In genomic region chr9:129343119-129343696, GRCh38 we compare ENCODE assay signal across 3 cellular contexts.
TF ChIP-seq lines count a peak whose summit lies in the region.

No MANE protein-coding gene starts in this region.

TF ChIP-seq in IMR-90, 13 proteins besides CTCF, POLR2A, EP300 and RAD21:
- TF ChIP-seq NFE2L2 (IDR thresholded peaks at IDR 0.05; ENCODE audit: low read depth, low read length) (no peak), CEBPB (IDR thresholded peaks at IDR 0.05; ENCODE audit: low read depth, low read length) (no peak), ELK1 (IDR thresholded peaks at IDR 0.05; ENCODE audit: borderline replicate concordance, low read depth, low read length) (no peak), RFX5 (IDR thresholded peaks at IDR 0.05; ENCODE audit: low read depth, low read length) (no peak), BHLHE40 (IDR thresholded peaks at IDR 0.05; ENCODE audit: low read depth, low read length) (no peak), RCOR1 (IDR thresholded peaks at IDR 0.05; ENCODE audit: insufficient replicate concordance, low read length) (no peak), CHD1 (IDR thresholded peaks at IDR 0.05; ENCODE audit: low read depth, low read length) (no peak), MAFK (IDR thresholded peaks at IDR 0.05; ENCODE audit: low read depth, low read length) (no peak), FOS (IDR thresholded peaks at IDR 0.05; ENCODE audit: low read depth, low read length) (no peak), SMC3 (IDR thresholded peaks at IDR 0.05; ENCODE audit: low read depth, low read length) (no peak), USF2 (IDR thresholded peaks at IDR 0.05; ENCODE audit: low read depth, low read length) (no peak), MAZ (IDR thresholded peaks at IDR 0.05; ENCODE audit: borderline replicate concordance, low read depth, low read length) (no peak), MXI1 (IDR thresholded peaks at IDR 0.05; ENCODE audit: borderline replicate concordance, low read depth, low read length) (no peak)

TF ChIP-seq in SK-N-SH, 30 proteins besides CTCF, POLR2A, EP300 and RAD21 (continued from another document):
- no peak for TF ChIP-seq RXRA (IDR thresholded peaks at IDR 0.05; ENCODE audit: borderline replicate concordance, low read depth)
- no peak for TF ChIP-seq IRF3 (IDR thresholded peaks at IDR 0.05; ENCODE audit: low read depth, low read length)
- no peak for TF ChIP-seq YY1 (IDR thresholded peaks at IDR 0.05; ENCODE audit: low read depth)
- TF ChIP-seq, protein P1, sequence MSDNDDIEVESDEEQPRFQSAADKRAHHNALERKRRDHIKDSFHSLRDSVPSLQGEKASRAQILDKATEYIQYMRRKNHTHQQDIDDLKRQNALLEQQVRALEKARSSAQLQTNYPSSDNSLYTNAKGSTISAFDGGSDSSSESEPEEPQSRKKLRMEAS (IDR thresholded peaks at IDR 0.05; ENCODE audit: low read depth), result no peak
- TF ChIP-seq TAF1 (IDR thresholded peaks at IDR 0.05; ENCODE audit: borderline replicate concordance, low read depth, low read length), result no peak
- no peak for TF ChIP-seq NFIC (IDR thresholded peaks at IDR 0.05; ENCODE audit: borderline replicate concordance)
- no peak for TF ChIP-seq NRF1 (IDR thresholded peaks at IDR 0.05; ENCODE audit: low read depth, low read length)
- TF ChIP-seq GATA2 (CRISPR knock-in tag; IDR thresholded peaks at IDR 0.05), result no peak
- TF ChIP-seq EZH2phosphoT487 (IDR thresholded peaks at IDR 0.05; ENCODE audit: borderline replicate concordance, low read depth), result no peak
- no peak for TF ChIP-seq MXI1 (IDR thresholded peaks at IDR 0.05; ENCODE audit: low read depth, low read length)
TF ChIP-seq in SK-N-SH: peak in this region for 0.

TF ChIP-seq in HEK293T, 16 proteins besides CTCF, POLR2A, EP300 and RAD21 (continued from another document):
- no peak for TF ChIP-seq SP1 (IDR thresholded peaks at IDR 0.05)
- no peak for TF ChIP-seq BHLHE40 (IDR thresholded peaks at IDR 0.05; ENCODE audit: borderline replicate concordance)
- no peak for TF ChIP-seq FOXM1 (IDR thresholded peaks at IDR 0.05; ENCODE audit: borderline replicate concordance)
- TF ChIP-seq LEF1 (IDR thresholded peaks at IDR 0.05; ENCODE audit: borderline replicate concordance), result no peak
- TF ChIP-seq ELF4 (IDR thresholded peaks at IDR 0.05), result no peak
- no peak for TF ChIP-seq ARNT (IDR thresholded peaks at IDR 0.05)
- no peak for TF ChIP-seq FOXK2 (IDR thresholded peaks at IDR 0.05)
- TF ChIP-seq PKNOX1 (IDR thresholded peaks at IDR 0.05), result no peak
- no peak for TF ChIP-seq ZNF384 (IDR thresholded peaks at IDR 0.05)
- TF ChIP-seq SUZ12 (IDR thresholded peaks at IDR 0.05), result no peak
- TF ChIP-seq CTBP1 (IDR thresholded peaks at IDR 0.05; ENCODE audit: borderline replicate concordance), result no peak
- no peak for TF ChIP-seq FOXA1 (IDR thresholded peaks at IDR 0.05)
- TF ChIP-seq NFRKB (IDR thresholded peaks at IDR 0.05), result no peak
- TF ChIP-seq TARDBP (IDR thresholded peaks at IDR 0.05), result no peak
